ENCODE assay signal across 8 cellular contexts in the genomic region with DNA sequence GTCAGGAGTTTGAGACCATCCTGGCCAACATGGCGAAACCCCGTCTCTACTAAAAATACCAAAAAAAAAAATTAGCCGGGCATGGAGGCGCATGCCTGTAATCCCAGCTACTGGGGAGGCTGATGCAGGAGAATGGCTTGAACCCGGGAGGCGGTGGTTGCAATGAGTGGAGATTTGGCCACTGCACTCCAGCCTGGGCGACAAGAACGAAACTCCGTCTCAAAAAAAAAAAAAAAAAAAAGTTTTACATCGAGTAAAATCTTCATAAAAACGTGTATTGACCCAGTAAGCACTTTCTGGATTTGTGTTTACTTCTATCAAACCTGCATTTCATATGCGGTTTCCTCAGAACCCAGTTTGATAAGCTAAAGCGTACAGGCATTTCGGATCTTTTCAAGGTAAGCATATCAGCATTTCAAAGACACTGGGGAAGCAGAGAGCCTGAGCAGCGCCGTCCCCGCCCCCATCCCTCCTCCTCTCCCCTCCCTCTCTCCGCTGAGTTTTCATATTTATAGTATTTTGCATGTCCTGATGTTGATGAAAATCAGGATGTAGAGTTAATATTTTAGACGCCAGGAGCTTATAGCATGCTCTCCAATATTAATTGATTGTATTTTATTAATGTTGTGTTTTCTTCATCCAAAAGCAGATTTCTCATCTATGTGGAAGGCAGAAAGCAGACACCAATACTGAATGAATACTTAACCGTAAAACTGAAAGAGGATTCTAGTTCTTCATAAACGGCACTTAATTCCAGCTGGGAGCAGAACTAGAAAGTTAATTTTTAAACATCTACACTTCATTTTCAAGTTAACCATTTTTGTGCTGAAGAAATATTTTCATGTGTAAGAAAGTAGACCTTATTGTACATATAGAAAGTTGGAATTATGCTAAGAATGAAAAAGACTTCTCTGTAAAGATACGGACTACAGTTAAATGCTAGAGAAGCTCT.
DNase-seq lines count a peak whose midpoint lies in the region; ATAC-seq, FAIRE-seq and TF ChIP-seq lines count a peak whose summit lies in the region.

No MANE protein-coding gene starts in this region.

- H3K4me3 ChIP-seq in stomach smooth muscle (ENCODE audit: low read length in 2 of 2) (peak overlapping the region; percentile 40 to 57), MM.1S (ENCODE audit: low read length) (no peak overlapping the region)

- no peak overlapping the region for H3K4me2 ChIP-seq in MM.1S (ENCODE audit: low read depth, low read length)

- H3K79me2 ChIP-seq in MM.1S (ENCODE audit: low read length), result no peaks in the 10 kb centered on the region

- no peaks in the 10 kb centered on the region for H4K20me1 ChIP-seq in MM.1S (ENCODE audit: insufficient read depth, low read length)

- H3K9me3 ChIP-seq in stomach smooth muscle (ENCODE audit: control insufficient read depth in 2 of 2, low read length in 2 of 2) (no peaks in the 10 kb centered on the region), MM.1S (replicated peaks; ENCODE audit: insufficient read depth, low read length) (no peaks in the 10 kb centered on the region)

- H3K9me2 ChIP-seq in MM.1S (replicated peaks; ENCODE audit: insufficient read depth, low read length), result no peaks in the 10 kb centered on the region

- no peak overlapping the region for H3K27ac ChIP-seq in stomach smooth muscle (ENCODE audit: low read length)
- H3K27ac ChIP-seq in MM.1S (ENCODE audit: low read length), result no peak overlapping the region

- H3K4me1 ChIP-seq in stomach smooth muscle (ENCODE audit: control insufficient read depth, insufficient read depth, low read length), result no peaks in the 10 kb centered on the region
- no peaks in the 10 kb centered on the region for H3K4me1 ChIP-seq in MM.1S (ENCODE audit: low read length)

- peak; percentile 27 for DNase-seq in NCI-H82 (lab: John Stamatoyannopoulos, UW)
- DNase-seq in NCI-H82 treated with DMSO at 0.1 percent for 48 hours (lab: John Stamatoyannopoulos, UW; ENCODE audit: unreplicated experiment), result no peak
- no peak for DNase-seq in MM.1S
- no peak for DNase-seq in midbrain (lab: John Stamatoyannopoulos, UW)
- DNase-seq in Kasumi-1 (lab: John Stamatoyannopoulos, UW), result no peak

- H3K27me3 ChIP-seq in stomach smooth muscle (ENCODE audit: control insufficient read depth in 1 of 2, insufficient read depth in 2 of 2, low read length in 2 of 2) (no peaks in the 10 kb centered on the region), MM.1S (replicated peaks; ENCODE audit: insufficient read depth, low read length) (no peaks in the 10 kb centered on the region)

- TF ChIP-seq CTCF in MM.1S (IDR thresholded peaks at IDR 0.05; ENCODE audit: low read length), result no peak

- H3F3A ChIP-seq in MM.1S (ENCODE audit: insufficient read depth, low read length), result no peaks in the 10 kb centered on the region

- ATAC-seq in SK-N-SH treated with all-trans-retinoic acid at 6 μM for 48 hours, result peak; percentile 86

- H2AFZ ChIP-seq in MM.1S (ENCODE audit: low read length), result no peak overlapping the region

- H3K36me3 ChIP-seq in stomach smooth muscle (ENCODE audit: control insufficient read depth in 2 of 2, insufficient read depth in 2 of 2, low read length in 2 of 2), result no peaks in the 10 kb centered on the region
- H3K36me3 ChIP-seq in MM.1S (replicated peaks; ENCODE audit: insufficient read depth, low read length), result no peaks in the 10 kb centered on the region

- FAIRE-seq in islet of Langerhans (lab: Jason Lieb, UNC), result peak; percentile 92

- H3K9ac ChIP-seq in stomach smooth muscle (ENCODE audit: low read length in 2 of 2) (no peak overlapping the region), MM.1S (ENCODE audit: low read length) (no peak overlapping the region)

TF ChIP-seq in SK-N-SH treated with all-trans-retinoic acid at 6 μM for 48 hours, 23 proteins besides CTCF, POLR2A, EP300 and RAD21:
- TF ChIP-seq TCF4 (CRISPR knock-in tag; IDR thresholded peaks at IDR 0.05; ENCODE audit: borderline replicate concordance) (no peak), ZC3H10 (CRISPR knock-in tag; IDR thresholded peaks at IDR 0.05) (no peak), ARNTL (CRISPR knock-in tag; IDR thresholded peaks at IDR 0.05; ENCODE audit: borderline replicate concordance, low read depth) (no peak), BACH2 (CRISPR knock-in tag; IDR thresholded peaks at IDR 0.05; ENCODE audit: borderline replicate concordance) (no peak), TOX (CRISPR knock-in tag; IDR thresholded peaks at IDR 0.05; ENCODE audit: borderline replicate concordance) (no peak), GLIS3 (CRISPR knock-in tag; IDR thresholded peaks at IDR 0.05) (no peak)
- TF ChIP-seq, protein P1, sequence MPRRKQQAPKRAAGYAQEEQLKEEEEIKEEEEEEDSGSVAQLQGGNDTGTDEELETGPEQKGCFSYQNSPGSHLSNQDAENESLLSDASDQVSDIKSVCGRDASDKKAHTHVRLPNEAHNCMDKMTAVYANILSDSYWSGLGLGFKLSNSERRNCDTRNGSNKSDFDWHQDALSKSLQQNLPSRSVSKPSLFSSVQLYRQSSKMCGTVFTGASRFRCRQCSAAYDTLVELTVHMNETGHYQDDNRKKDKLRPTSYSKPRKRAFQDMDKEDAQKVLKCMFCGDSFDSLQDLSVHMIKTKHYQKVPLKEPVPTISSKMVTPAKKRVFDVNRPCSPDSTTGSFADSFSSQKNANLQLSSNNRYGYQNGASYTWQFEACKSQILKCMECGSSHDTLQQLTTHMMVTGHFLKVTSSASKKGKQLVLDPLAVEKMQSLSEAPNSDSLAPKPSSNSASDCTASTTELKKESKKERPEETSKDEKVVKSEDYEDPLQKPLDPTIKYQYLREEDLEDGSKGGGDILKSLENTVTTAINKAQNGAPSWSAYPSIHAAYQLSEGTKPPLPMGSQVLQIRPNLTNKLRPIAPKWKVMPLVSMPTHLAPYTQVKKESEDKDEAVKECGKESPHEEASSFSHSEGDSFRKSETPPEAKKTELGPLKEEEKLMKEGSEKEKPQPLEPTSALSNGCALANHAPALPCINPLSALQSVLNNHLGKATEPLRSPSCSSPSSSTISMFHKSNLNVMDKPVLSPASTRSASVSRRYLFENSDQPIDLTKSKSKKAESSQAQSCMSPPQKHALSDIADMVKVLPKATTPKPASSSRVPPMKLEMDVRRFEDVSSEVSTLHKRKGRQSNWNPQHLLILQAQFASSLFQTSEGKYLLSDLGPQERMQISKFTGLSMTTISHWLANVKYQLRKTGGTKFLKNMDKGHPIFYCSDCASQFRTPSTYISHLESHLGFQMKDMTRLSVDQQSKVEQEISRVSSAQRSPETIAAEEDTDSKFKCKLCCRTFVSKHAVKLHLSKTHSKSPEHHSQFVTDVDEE (CRISPR knock-in tag; IDR thresholded peaks at IDR 0.05), result no peak
- TF ChIP-seq, protein P2, sequence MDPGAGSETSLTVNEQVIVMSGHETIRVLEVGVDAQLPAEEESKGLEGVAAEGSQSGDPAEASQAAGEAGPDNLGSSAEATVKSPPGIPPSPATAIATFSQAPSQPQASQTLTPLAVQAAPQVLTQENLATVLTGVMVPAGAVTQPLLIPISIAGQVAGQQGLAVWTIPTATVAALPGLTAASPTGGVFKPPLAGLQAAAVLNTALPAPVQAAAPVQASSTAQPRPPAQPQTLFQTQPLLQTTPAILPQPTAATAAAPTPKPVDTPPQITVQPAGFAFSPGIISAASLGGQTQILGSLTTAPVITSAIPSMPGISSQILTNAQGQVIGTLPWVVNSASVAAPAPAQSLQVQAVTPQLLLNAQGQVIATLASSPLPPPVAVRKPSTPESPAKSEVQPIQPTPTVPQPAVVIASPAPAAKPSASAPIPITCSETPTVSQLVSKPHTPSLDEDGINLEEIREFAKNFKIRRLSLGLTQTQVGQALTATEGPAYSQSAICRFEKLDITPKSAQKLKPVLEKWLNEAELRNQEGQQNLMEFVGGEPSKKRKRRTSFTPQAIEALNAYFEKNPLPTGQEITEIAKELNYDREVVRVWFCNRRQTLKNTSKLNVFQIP (CRISPR knock-in tag; IDR thresholded peaks at IDR 0.05; ENCODE audit: borderline replicate concordance, low read depth), result no peak
